ENCODE assay signal across 15 cellular contexts in the genomic region with DNA sequence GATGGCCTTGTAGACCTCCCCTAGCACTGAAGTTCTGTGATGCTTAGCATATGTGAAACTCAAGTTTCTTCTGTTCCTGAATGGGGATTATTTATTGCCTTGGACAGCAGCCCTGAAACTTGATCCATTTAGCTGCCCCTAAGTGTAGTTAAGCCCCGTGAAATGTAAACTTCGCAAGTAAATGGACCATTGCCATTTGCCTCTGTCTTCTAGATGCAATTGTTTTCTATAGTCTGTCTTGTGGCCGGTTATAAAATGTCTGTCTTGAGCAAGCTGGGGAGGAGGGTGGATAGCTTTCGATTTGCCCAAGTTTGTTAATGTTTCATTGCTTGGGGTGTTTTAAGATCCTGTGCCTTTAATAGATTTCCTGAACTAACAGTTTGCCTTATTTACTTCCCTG.
DNase-seq lines count a peak whose midpoint lies in the region; FAIRE-seq and TF ChIP-seq lines count a peak whose summit lies in the region.
"Had no signal": no experiment of that assay in that cellular context is flagged by ENCODE, and none has a peak within 500 bp of the region (broad histone marks: within the 10 kb centered on the region; RNA-seq: fewer than 3 reads in every experiment).

No MANE protein-coding gene starts in this region.

- no peaks in the 10 kb centered on the region for H3K79me2 ChIP-seq in SK-N-SH (ENCODE audit: insufficient read depth)

- no peaks in the 10 kb centered on the region for H3F3A ChIP-seq in SK-N-SH (replicated peaks; ENCODE audit: insufficient read depth)

- POLR2A ChIA-PET in SK-N-SH (lab: Yijun Ruan, JAX), result no interaction called here

- no peaks in the 10 kb centered on the region for H3K9me3 ChIP-seq in SK-N-SH
- H3K9me3 ChIP-seq: esophagus squamous epithelium had no signal

- no peak overlapping the region; a peak in 1 of 4 replicates for H3K4me3 ChIP-seq in SK-N-SH (ENCODE audit: low read depth in 2 of 2, low read length in 1 of 2)
- no peak overlapping the region for H3K4me3 ChIP-seq in fibroblast of pulmonary artery (replicated peaks; ENCODE audit: low read depth, low read length)
- H3K4me3 ChIP-seq in retinal pigment epithelial cell (ENCODE audit: low read length), result no peak overlapping the region
- H3K4me3 ChIP-seq: esophagus squamous epithelium had no signal

- no peaks in the 10 kb centered on the region for H3K36me3 Mint-ChIP-seq in activated T-helper 1 cell treated with anti-CD3 and anti-CD28 coated beads, Interleukin-12 subunit alpha, Interleukin-12 subunit beta, Interleukin-2, Interleukin-4 antibody, amounts not matched to agents 30 ng/mL and 10 ng/mL and 1 ng/mL, durations not matched to agents 14 hours and 24 hours and 36 hours (ENCODE audit: low read depth)
- no peaks in the 10 kb centered on the region for H3K36me3 Mint-ChIP-seq in activated naive CD8-positive, alpha-beta T cell treated with anti-CD3 and anti-CD28 coated beads for 36 hours
- H3K36me3 Mint-ChIP-seq: CD8-positive, alpha-beta memory T cell; immature natural killer cell had no signal

- H3K9me2 ChIP-seq in SK-N-SH, result no peaks in the 10 kb centered on the region

- CTCF ChIA-PET in SK-N-SH (lab: Yijun Ruan, JAX), result no interaction called here

- no peak overlapping the region for H3K27ac Mint-ChIP-seq in activated T-helper 1 cell treated with anti-CD3 and anti-CD28 coated beads, Interleukin-12 subunit alpha, Interleukin-12 subunit beta, Interleukin-2, Interleukin-4 antibody, amounts not matched to agents 30 ng/mL and 10 ng/mL and 1 ng/mL, durations not matched to agents 14 hours and 24 hours and 36 hours
- no peak overlapping the region for H3K27ac Mint-ChIP-seq in activated naive CD8-positive, alpha-beta T cell treated with anti-CD3 and anti-CD28 coated beads for 36 hours
- H3K27ac Mint-ChIP-seq: activated naive CD4-positive, alpha-beta T cell treated with anti-CD3 and anti-CD28 coated beads for 36 hours; CD8-positive, alpha-beta memory T cell; immature natural killer cell had no signal

- intact Hi-C loops in activated T-helper 1 cell treated with anti-CD3 and anti-CD28 coated beads, Interleukin-12 subunit alpha, Interleukin-12 subunit beta, Interleukin-2, Interleukin-4 antibody, amounts not matched to agents 30 ng/mL and 10 ng/mL and 1 ng/mL, durations not matched to agents 14 hours and 24 hours and 36 hours (cut with micrococcal nuclease), result no loop called here

- no peak for TF ChIP-seq RAD21 in SK-N-SH (IDR thresholded peaks at IDR 0.05; ENCODE audit: low read length)

- TF ChIP-seq EP300 in SK-N-SH (IDR thresholded peaks at IDR 0.05; ENCODE audit: borderline replicate concordance in 1 of 2, low read depth in 1 of 2, low read length in 1 of 2), result no peak

- H3K4me3 Mint-ChIP-seq in activated T-helper 1 cell treated with anti-CD3 and anti-CD28 coated beads, Interleukin-12 subunit alpha, Interleukin-12 subunit beta, Interleukin-2, Interleukin-4 antibody, amounts not matched to agents 30 ng/mL and 10 ng/mL and 1 ng/mL, durations not matched to agents 14 hours and 24 hours and 36 hours, result no peak overlapping the region
- no peak overlapping the region for H3K4me3 Mint-ChIP-seq in activated naive CD8-positive, alpha-beta T cell treated with anti-CD3 and anti-CD28 coated beads for 36 hours
- H3K4me3 Mint-ChIP-seq: activated naive CD4-positive, alpha-beta T cell treated with anti-CD3 and anti-CD28 coated beads for 36 hours; CD8-positive, alpha-beta memory T cell; immature natural killer cell had no signal

- DNase-seq in GM04504 (ENCODE audit: low read depth), result peak; percentile 65
- DNase-seq in SK-N-SH, result no peak
- peak; percentile 67 for DNase-seq in fibroblast of pulmonary artery (ENCODE audit: low read depth)
- peak; percentile 62 for DNase-seq in retinal pigment epithelial cell (ENCODE audit: low read depth)
- DNase-seq in GF-D8 (lab: John Stamatoyannopoulos, UW), result no peak
- DNase-seq in activated T-helper 1 cell treated with anti-CD3 and anti-CD28 coated beads, Interleukin-12 subunit alpha, Interleukin-12 subunit beta, Interleukin-2, Interleukin-4 antibody, amounts not matched to agents 30 ng/mL and 10 ng/mL and 1 ng/mL, durations not matched to agents 14 hours and 24 hours and 36 hours (ENCODE audit: low spot score), result no peak
- no peak for DNase-seq in frontal cortex (ENCODE audit: low spot score in 2 of 2)
- DNase-seq in activated naive CD8-positive, alpha-beta T cell treated with anti-CD3 and anti-CD28 coated beads for 36 hours, result no peak
- DNase-seq: activated naive CD4-positive, alpha-beta T cell treated with anti-CD3 and anti-CD28 coated beads for 36 hours; CD8-positive, alpha-beta memory T cell; esophagus squamous epithelium; immature natural killer cell; NCI-H1694; retina; SHP77 treated with DMSO at 0.1 percent for 48 hours had no signal

- TF ChIP-seq CTCF in SK-N-SH (IDR thresholded peaks at IDR 0.05), result no peak
- TF ChIP-seq CTCF in fibroblast of pulmonary artery (IDR thresholded peaks at IDR 0.05; ENCODE audit: low read length, missing control alignments), result no peak
- no peak for TF ChIP-seq CTCF in retinal pigment epithelial cell (conservative IDR thresholded peaks at IDR 0.05; ENCODE audit: low read depth, low read length)

- no peaks in the 10 kb centered on the region for H3K27me3 Mint-ChIP-seq in activated T-helper 1 cell treated with anti-CD3 and anti-CD28 coated beads, Interleukin-12 subunit alpha, Interleukin-12 subunit beta, Interleukin-2, Interleukin-4 antibody, amounts not matched to agents 30 ng/mL and 10 ng/mL and 1 ng/mL, durations not matched to agents 14 hours and 24 hours and 36 hours (ENCODE audit: insufficient read depth)
- no peaks in the 10 kb centered on the region for H3K27me3 Mint-ChIP-seq in activated naive CD8-positive, alpha-beta T cell treated with anti-CD3 and anti-CD28 coated beads for 36 hours

- H3K27ac ChIP-seq in SK-N-SH (ENCODE audit: low read depth in 2 of 2, low read length in 1 of 2), result peak overlapping the region in 1 of 2 experiments; percentile 30; a peak in 1 of 4 replicates
- H3K27ac ChIP-seq: esophagus squamous epithelium had no signal

- H3K4me2 ChIP-seq in SK-N-SH, result peak overlapping the region; percentile 31; the same call in 1 of the 2 replicates

- H3K36me3 ChIP-seq in SK-N-SH (replicated peaks in 1 of 2; ENCODE audit: control insufficient read depth in 1 of 2, insufficient read depth in 2 of 2, low read length in 1 of 2), result no peaks in the 10 kb centered on the region
- H3K36me3 ChIP-seq: esophagus squamous epithelium had no signal

- no peaks in the 10 kb centered on the region for H3K9me3 Mint-ChIP-seq in activated T-helper 1 cell treated with anti-CD3 and anti-CD28 coated beads, Interleukin-12 subunit alpha, Interleukin-12 subunit beta, Interleukin-2, Interleukin-4 antibody, amounts not matched to agents 30 ng/mL and 10 ng/mL and 1 ng/mL, durations not matched to agents 14 hours and 24 hours and 36 hours
- no peaks in the 10 kb centered on the region for H3K9me3 Mint-ChIP-seq in activated naive CD8-positive, alpha-beta T cell treated with anti-CD3 and anti-CD28 coated beads for 36 hours
- H3K9me3 Mint-ChIP-seq: activated naive CD4-positive, alpha-beta T cell treated with anti-CD3 and anti-CD28 coated beads for 36 hours had no signal

- H3K27me3 ChIP-seq in SK-N-SH (ENCODE audit: insufficient read depth), result no peaks in the 10 kb centered on the region
- H3K27me3 ChIP-seq: esophagus squamous epithelium had no signal

- no peak for FAIRE-seq in frontal cortex (lab: Jason Lieb, UNC)

- no peak overlapping the region for H3K9ac ChIP-seq in SK-N-SH

- H2AFZ ChIP-seq in SK-N-SH (ENCODE audit: low read depth), result no peak overlapping the region

- peaks cover 0 to 2% of the 10 kb centered on the region in 2 experiments; a peak in 1 of 4 replicates for H3K4me1 ChIP-seq in SK-N-SH (ENCODE audit: control insufficient read depth in 1 of 2, insufficient read depth in 2 of 2, low read depth in 1 of 2, low read length in 1 of 2)

- no peaks in the 10 kb centered on the region for H3K4me1 Mint-ChIP-seq in activated T-helper 1 cell treated with anti-CD3 and anti-CD28 coated beads, Interleukin-12 subunit alpha, Interleukin-12 subunit beta, Interleukin-2, Interleukin-4 antibody, amounts not matched to agents 30 ng/mL and 10 ng/mL and 1 ng/mL, durations not matched to agents 14 hours and 24 hours and 36 hours (ENCODE audit: low read depth)
- H3K4me1 Mint-ChIP-seq in activated naive CD8-positive, alpha-beta T cell treated with anti-CD3 and anti-CD28 coated beads for 36 hours, result no peaks in the 10 kb centered on the region
- H3K4me1 Mint-ChIP-seq: CD8-positive, alpha-beta memory T cell had no signal

- H4K20me1 ChIP-seq in SK-N-SH (ENCODE audit: insufficient read depth), result no peaks in the 10 kb centered on the region

- 12% methylated on average over 4 of the region's 4 CpGs for WGBS in SK-N-SH (ENCODE audit: low lambda C conversion rate)

TF ChIP-seq in SK-N-SH, 30 proteins besides CTCF, POLR2A, EP300 and RAD21 (continues in another document):
- TF ChIP-seq, protein P1, sequence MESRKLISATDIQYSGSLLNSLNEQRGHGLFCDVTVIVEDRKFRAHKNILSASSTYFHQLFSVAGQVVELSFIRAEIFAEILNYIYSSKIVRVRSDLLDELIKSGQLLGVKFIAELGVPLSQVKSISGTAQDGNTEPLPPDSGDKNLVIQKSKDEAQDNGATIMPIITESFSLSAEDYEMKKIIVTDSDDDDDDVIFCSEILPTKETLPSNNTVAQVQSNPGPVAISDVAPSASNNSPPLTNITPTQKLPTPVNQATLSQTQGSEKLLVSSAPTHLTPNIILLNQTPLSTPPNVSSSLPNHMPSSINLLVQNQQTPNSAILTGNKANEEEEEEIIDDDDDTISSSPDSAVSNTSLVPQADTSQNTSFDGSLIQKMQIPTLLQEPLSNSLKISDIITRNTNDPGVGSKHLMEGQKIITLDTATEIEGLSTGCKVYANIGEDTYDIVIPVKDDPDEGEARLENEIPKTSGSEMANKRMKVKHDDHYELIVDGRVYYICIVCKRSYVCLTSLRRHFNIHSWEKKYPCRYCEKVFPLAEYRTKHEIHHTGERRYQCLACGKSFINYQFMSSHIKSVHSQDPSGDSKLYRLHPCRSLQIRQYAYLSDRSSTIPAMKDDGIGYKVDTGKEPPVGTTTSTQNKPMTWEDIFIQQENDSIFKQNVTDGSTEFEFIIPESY (IDR thresholded peaks at IDR 0.05; ENCODE audit: borderline replicate concordance, low read depth), result no peak
- no peak for TF ChIP-seq FOXM1 (IDR thresholded peaks at IDR 0.05; ENCODE audit: low read depth)
- TF ChIP-seq FOSL2 (IDR thresholded peaks at IDR 0.05; ENCODE audit: borderline replicate concordance, low read depth), result no peak
- no peak for TF ChIP-seq MEF2A (IDR thresholded peaks at IDR 0.05; ENCODE audit: borderline replicate concordance, low read depth)
- TF ChIP-seq, protein P2, sequence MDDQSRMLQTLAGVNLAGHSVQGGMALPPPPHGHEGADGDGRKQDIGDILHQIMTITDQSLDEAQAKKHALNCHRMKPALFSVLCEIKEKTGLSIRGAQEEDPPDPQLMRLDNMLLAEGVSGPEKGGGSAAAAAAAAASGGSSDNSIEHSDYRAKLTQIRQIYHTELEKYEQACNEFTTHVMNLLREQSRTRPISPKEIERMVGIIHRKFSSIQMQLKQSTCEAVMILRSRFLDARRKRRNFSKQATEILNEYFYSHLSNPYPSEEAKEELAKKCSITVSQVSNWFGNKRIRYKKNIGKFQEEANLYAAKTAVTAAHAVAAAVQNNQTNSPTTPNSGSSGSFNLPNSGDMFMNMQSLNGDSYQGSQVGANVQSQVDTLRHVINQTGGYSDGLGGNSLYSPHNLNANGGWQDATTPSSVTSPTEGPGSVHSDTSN (IDR thresholded peaks at IDR 0.05), result peak; percentile 86

Comparison
In these comparisons a context has a peak if more than half of its experiments do, and no peak if none do; other contexts are left out.
1. DNase-seq: peak in GM04504 (single experiment), fibroblast of pulmonary artery (single experiment) and retinal pigment epithelial cell (single experiment); none in SK-N-SH (single experiment), GF-D8 (single experiment), activated T-helper 1 cell treated with anti-CD3 and anti-CD28 coated beads, Interleukin-12 subunit alpha, Interleukin-12 subunit beta, Interleukin-2, Interleukin-4 antibody, amounts not matched to agents 30 ng/mL and 10 ng/mL and 1 ng/mL, durations not matched to agents 14 hours and 24 hours and 36 hours (single experiment), frontal cortex (0 of 2) and activated naive CD8-positive, alpha-beta T cell treated with anti-CD3 and anti-CD28 coated beads for 36 hours (single experiment).